In genomic region chr3:12049675-12050074, GRCh38 we compare ENCODE assay signal across 19 cellular contexts. TPM values are rescaled to one million over a fixed set of nuclear protein-coding genes. Genes with fewer than 3 reads are reported as not detected.
DNase-seq lines count a peak whose midpoint lies in the region; ATAC-seq and TF ChIP-seq lines count a peak whose summit lies in the region.
"Had no signal": no experiment of that assay in that cellular context is flagged by ENCODE, and none has a peak within 500 bp of the region (broad histone marks: within the 10 kb centered on the region; RNA-seq: fewer than 3 reads in every experiment).

No MANE protein-coding gene starts in this region.

- no peak for TF ChIP-seq CTCF in SK-N-SH (IDR thresholded peaks at IDR 0.05)
- TF ChIP-seq CTCF in fibroblast of villous mesenchyme (IDR thresholded peaks at IDR 0.05; ENCODE audit: insufficient read depth, low read depth, low read length) = no peak
- TF ChIP-seq CTCF in GM20000 (IDR thresholded peaks at IDR 0.05; ENCODE audit: extremely low read depth, missing control alignments) = no peak

- H3K27ac ChIP-seq in SK-N-SH (ENCODE audit: low read depth in 2 of 2, low read length in 1 of 2) = no peak overlapping the region
- H3K27ac ChIP-seq: ascending aorta, BLaER1, heart right ventricle, lower lobe of right lung, sigmoid colon had no signal

- H3F3A ChIP-seq in SK-N-SH (replicated peaks; ENCODE audit: insufficient read depth) = no peaks in the 10 kb centered on the region

- H3K27me3 ChIP-seq in SK-N-SH (ENCODE audit: insufficient read depth) = no peaks in the 10 kb centered on the region
- H3K27me3 ChIP-seq: ascending aorta, BLaER1, sigmoid colon had no signal

- no peak overlapping the region for H3K4me2 ChIP-seq in SK-N-SH
- H3K4me2 ChIP-seq: BLaER1 had no signal

- CTCF ChIA-PET in SK-N-SH (lab: Yijun Ruan, JAX) = interaction anchor here (1.1 kb wide), 1 partner anchor 106 kb away, joined by 4 read pairs; no protein-coding TSS in a partner anchor

- H2AFZ ChIP-seq in SK-N-SH (ENCODE audit: low read depth) = no peak overlapping the region

- H3K4me3 ChIP-seq in SK-N-SH (ENCODE audit: low read depth in 2 of 2, low read length in 1 of 2) (no peak overlapping the region), fibroblast of villous mesenchyme (ENCODE audit: low read depth, low read length) (no peak overlapping the region)
- H3K4me3 ChIP-seq: ascending aorta, BLaER1, heart right ventricle, lower lobe of right lung, sigmoid colon had no signal

- no peaks in the 10 kb centered on the region for H3K36me3 ChIP-seq in SK-N-SH (replicated peaks in 1 of 2; ENCODE audit: control insufficient read depth in 1 of 2, insufficient read depth in 2 of 2, low read length in 1 of 2)
- H3K36me3 ChIP-seq: ascending aorta, BLaER1, heart right ventricle, lower lobe of right lung, sigmoid colon had no signal

- POLR2A ChIA-PET in SK-N-SH (lab: Yijun Ruan, JAX) = no interaction called here

- no peaks in the 10 kb centered on the region for H3K9me3 ChIP-seq in SK-N-SH
- H3K9me3 ChIP-seq: ascending aorta, BLaER1, heart right ventricle, lower lobe of right lung, sigmoid colon had no signal

- H3K9me2 ChIP-seq in SK-N-SH = no peaks in the 10 kb centered on the region

- WGBS in SK-N-SH (ENCODE audit: low lambda C conversion rate) = 40% methylated on average over 6 of the region's 6 CpGs

- ATAC-seq in HG02870 (IDR thresholded peaks at IDR 0.05; ENCODE audit: unreplicated experiment) (no peak), HG02642 (IDR thresholded peaks at IDR 0.05; ENCODE audit: poor library complexity, unreplicated experiment) (no peak)
- ATAC-seq: heart right ventricle, lower lobe of right lung, Panc1 had no signal

- no peak for TF ChIP-seq RAD21 in SK-N-SH (IDR thresholded peaks at IDR 0.05; ENCODE audit: low read length)

- no peaks in the 10 kb centered on the region for H3K79me2 ChIP-seq in SK-N-SH (ENCODE audit: insufficient read depth)

- DNase-seq in AG08395 (ENCODE audit: low spot score) = peak; percentile 12
- DNase-seq in HT-29 (ENCODE audit: low spot score) = peak; percentile 2
- no peak for DNase-seq in SK-N-SH
- DNase-seq in fibroblast of villous mesenchyme (ENCODE audit: low read depth) = peak; percentile 12
- no peak for DNase-seq in GM20000 (ENCODE audit: low spot score)
- DNase-seq in COLO829 (ENCODE audit: low spot score) = no peak
- DNase-seq: activated CD4-positive, alpha-beta T cell treated with anti-CD3 and anti-CD28 coated beads, Interleukin-2, amount 50 U/mL, for 1 hour; DMS79 treated with DMSO at 0.1 percent for 48 hours; endodermal cell; heart right ventricle; lower lobe of right lung; MV-4-11; NCI-H510A treated with DMSO at 0.1 percent for 48 hours; sigmoid colon had no signal

- H3K9ac ChIP-seq in SK-N-SH = no peak overlapping the region
- H3K9ac ChIP-seq: BLaER1 had no signal

- H3K4me1 ChIP-seq in SK-N-SH (ENCODE audit: control insufficient read depth in 1 of 2, insufficient read depth in 2 of 2, low read depth in 1 of 2, low read length in 1 of 2) = peaks cover 0 to 12% of the 10 kb centered on the region in 2 experiments; a peak in 2 of 4 replicates
- H3K4me1 ChIP-seq: ascending aorta, BLaER1, heart right ventricle, lower lobe of right lung, sigmoid colon had no signal

- H4K20me1 ChIP-seq in SK-N-SH (ENCODE audit: insufficient read depth) = no peaks in the 10 kb centered on the region
- H4K20me1 ChIP-seq: BLaER1 had no signal

- TF ChIP-seq EP300 in SK-N-SH (IDR thresholded peaks at IDR 0.05; ENCODE audit: borderline replicate concordance in 1 of 2, low read depth in 1 of 2, low read length in 1 of 2) = no peak

TF ChIP-seq in SK-N-SH, 30 proteins besides CTCF, POLR2A, EP300 and RAD21:
- TF ChIP-seq RCOR1 (IDR thresholded peaks at IDR 0.05; ENCODE audit: low read length) = no peak
- no peak for TF ChIP-seq YY1 (IDR thresholded peaks at IDR 0.05; ENCODE audit: low read depth)
- no peak for TF ChIP-seq IRF3 (IDR thresholded peaks at IDR 0.05; ENCODE audit: low read depth, low read length)
- peak; percentile 92 for TF ChIP-seq REST (IDR thresholded peaks at IDR 0.05; ENCODE audit: low read depth, low read length)
TF ChIP-seq in SK-N-SH: peak in this region for 1.

RNA-seq across cellular contexts. Expression of gene SYN2, which starts 45.5 kb away (rescaled TPM):
- 0.10 TPM in 1 of 2 replicates, not detected in the other for total RNA-seq in HT-29 (2014; rRNA removed; shearing (Covaris generic))
- polyA plus RNA-seq in SK-N-SH (2012; rRNA removed) = 0.20 and 0.26 TPM in 2 replicates
- polyA plus RNA-seq in SK-N-SH (2012; cell fraction: cytosol; rRNA removed) = 0.17 and 0.39 TPM in 2 replicates
- polyA plus RNA-seq in SK-N-SH (2012; cell fraction: nucleus; rRNA removed) = 0.49 and 0.76 TPM in 2 replicates
- not detected in 2 replicates for total RNA-seq in fibroblast of villous mesenchyme

Comparison
In these comparisons a context has a peak if more than half of its experiments do, and no peak if none do; other contexts are left out.
1. DNase-seq: peak in AG08395 (single experiment), HT-29 (single experiment) and fibroblast of villous mesenchyme (single experiment); none in SK-N-SH (single experiment), GM20000 (single experiment) and COLO829 (single experiment).